Comparison of ENCODE assay signal across 8 cellular contexts in genomic region chr9:133375116-133375723, GRCh38. TPM values are rescaled to one million over a fixed set of nuclear protein-coding genes. Genes with fewer than 3 reads are reported as not detected.
DNase-seq lines count a peak whose midpoint lies in the region; ATAC-seq and TF ChIP-seq lines count a peak whose summit lies in the region.

No MANE protein-coding gene starts in this region.

- no peak overlapping the region for H2AFZ ChIP-seq in neuron (ENCODE audit: low read depth, low read length)

- peak overlapping the region; percentile 92 for H3K4me3 Mint-ChIP-seq in CD8-positive, alpha-beta T cell
- peak overlapping the region; percentile 89 for H3K4me3 Mint-ChIP-seq in T-helper 2 cell treated with Interferon-gamma antibody and Interleukin-4, amounts not matched to agents 5 μg/mL and 100 μg/mL, for 36 hours

- no peak for TF ChIP-seq CTCF in CD8-positive, alpha-beta T cell (IDR thresholded peaks at IDR 0.05)
- TF ChIP-seq CTCF in esophagus muscularis mucosa (IDR thresholded peaks at IDR 0.05) = no peak

- no peaks in the 10 kb centered on the region for H3K9me3 ChIP-seq in CD8-positive, alpha-beta T cell (ENCODE audit: low read length)
- H3K9me3 ChIP-seq in esophagus muscularis mucosa (no peaks in the 10 kb centered on the region), neuron (ENCODE audit: low read length) (no peaks in the 10 kb centered on the region)

- H3K36me3 ChIP-seq in CD8-positive, alpha-beta T cell (ENCODE audit: insufficient read depth, low read length) = no peaks in the 10 kb centered on the region
- H3K36me3 ChIP-seq in esophagus muscularis mucosa (peaks cover 0 to 24% (median 15%) of the 10 kb centered on the region in 4 donors), neuron (ENCODE audit: insufficient read depth, low read length) (peaks cover 16% of the 10 kb centered on the region)

- no peaks in the 10 kb centered on the region for H3K9me3 Mint-ChIP-seq in CD8-positive, alpha-beta T cell
- no peaks in the 10 kb centered on the region for H3K9me3 Mint-ChIP-seq in T-helper 2 cell treated with Interferon-gamma antibody and Interleukin-4, amounts not matched to agents 5 μg/mL and 100 μg/mL, for 36 hours

- peak overlapping the region; percentile 78 for H3K27ac ChIP-seq in CD8-positive, alpha-beta T cell (ENCODE audit: low read depth, low read length)
- peak overlapping the region; percentile 92 to 97 (median 96) for H3K27ac ChIP-seq in esophagus muscularis mucosa (replicated peaks in 1 of 4)

- peak overlapping the region; percentile 95 for H3K27ac Mint-ChIP-seq in CD8-positive, alpha-beta T cell
- peak overlapping the region; percentile 98 for H3K27ac Mint-ChIP-seq in T-helper 2 cell treated with Interferon-gamma antibody and Interleukin-4, amounts not matched to agents 5 μg/mL and 100 μg/mL, for 36 hours

- CTCF ChIA-PET in CD8-positive, alpha-beta T cell (lab: Charles Lee) = no interaction called here

- H3K27me3 Mint-ChIP-seq in CD8-positive, alpha-beta T cell (ENCODE audit: low read depth) = no peaks in the 10 kb centered on the region
- H3K27me3 Mint-ChIP-seq in T-helper 2 cell treated with Interferon-gamma antibody and Interleukin-4, amounts not matched to agents 5 μg/mL and 100 μg/mL, for 36 hours (ENCODE audit: low read depth) = peaks cover 5% of the 10 kb centered on the region

- TF ChIP-seq EP300 in esophagus muscularis mucosa (IDR thresholded peaks at IDR 0.05) = no peak

- peaks cover 48% of the 10 kb centered on the region for H3K4me1 ChIP-seq in CD8-positive, alpha-beta T cell (ENCODE audit: insufficient read depth, low read length)
- peaks cover 46 to 58% (median 57%) of the 10 kb centered on the region in 4 donors for H3K4me1 ChIP-seq in esophagus muscularis mucosa
- peaks cover 8% of the 10 kb centered on the region for H3K4me1 ChIP-seq in neuron (ENCODE audit: insufficient read depth, low read length)

- H3K4me3 ChIP-seq in CD8-positive, alpha-beta T cell (ENCODE audit: low read depth, low read length) = peak overlapping the region; percentile 67
- H3K4me3 ChIP-seq in esophagus muscularis mucosa = peak overlapping the region; percentile 81 to 98 (median 93)
- H3K4me3 ChIP-seq in neuron (ENCODE audit: low read length) = peak overlapping the region; percentile 58

- intact Hi-C loops in CD8-positive, alpha-beta T cell (cut with DNase I, micrococcal nuclease) = loop anchor here in 1 of 2 experiments (5.0 kb wide), 2 partner anchors 42 to 498 kb away; partner anchors contain the start of genes AK8, REXO4 and SPACA9
- intact Hi-C loops in esophagus muscularis mucosa (cut with DNase I) = no loop called here

- no peaks in the 10 kb centered on the region for H3K27me3 ChIP-seq in CD8-positive, alpha-beta T cell (ENCODE audit: insufficient read depth, low read length)
- H3K27me3 ChIP-seq in esophagus muscularis mucosa (no peaks in the 10 kb centered on the region), neuron (ENCODE audit: insufficient read depth, low read length) (no peaks in the 10 kb centered on the region)

- POLR2A ChIA-PET in CD8-positive, alpha-beta T cell (lab: Charles Lee) = interaction anchor here (0.7 to 2.7 kb wide), 4 partner anchors 11 to 345 kb away, joined by 3 to 17 read pairs (median 4); partner anchors contain the start of genes GTF3C5, MED22 and RPL7A

- ATAC-seq in CD8-positive, alpha-beta T cell = no peak
- peak; percentile 7 for ATAC-seq in HG03460 (IDR thresholded peaks at IDR 0.05; ENCODE audit: unreplicated experiment)

- WGBS in esophagus muscularis mucosa = 2% methylated on average over 3 of the region's 39 CpGs

- H3K4me1 Mint-ChIP-seq in CD8-positive, alpha-beta T cell (ENCODE audit: low read depth) = peaks cover 47% of the 10 kb centered on the region
- H3K4me1 Mint-ChIP-seq in T-helper 2 cell treated with Interferon-gamma antibody and Interleukin-4, amounts not matched to agents 5 μg/mL and 100 μg/mL, for 36 hours (ENCODE audit: low read depth) = peaks cover 37% of the 10 kb centered on the region

- peak in 2 of 7 experiments; percentile 18 to 56 for DNase-seq in CD8-positive, alpha-beta T cell
- DNase-seq in GM19238 (ENCODE audit: insufficient read length, low spot score) (peak; percentile 60), esophagus muscularis mucosa (ENCODE audit: extremely low spot score) (no peak), NCI-H2081 treated with DMSO at 0.1 percent for 48 hours (lab: John Stamatoyannopoulos, UW) (no peak), GDM1 (lab: John Stamatoyannopoulos, UW) (no peak)
- no peak for DNase-seq in T-helper 2 cell treated with Interferon-gamma antibody and Interleukin-4, amounts not matched to agents 5 μg/mL and 100 μg/mL, for 36 hours (ENCODE audit: low spot score)

- H3K36me3 Mint-ChIP-seq in CD8-positive, alpha-beta T cell = peaks cover 25% of the 10 kb centered on the region
- peaks cover 38% of the 10 kb centered on the region for H3K36me3 Mint-ChIP-seq in T-helper 2 cell treated with Interferon-gamma antibody and Interleukin-4, amounts not matched to agents 5 μg/mL and 100 μg/mL, for 36 hours (ENCODE audit: low read depth)

- TF ChIP-seq POLR2A in esophagus muscularis mucosa (IDR thresholded peaks at IDR 0.05; ENCODE audit: low read depth) = no peak

RNA-seq across cellular contexts. Expression of gene SURF4, which starts 0.6 kb away (rescaled TPM):
- 100 to 1,000 TPM; 228 TPM for total RNA-seq in CD8-positive, alpha-beta T cell
- total RNA-seq in esophagus muscularis mucosa = 100 to 1,000 TPM in 3 of 4 donors, 10 to 100 TPM in 1; 83.9 to 139 (median 127) TPM

RNA-seq across cellular contexts. Expression of gene STKLD1, which starts 0.9 kb away (rescaled TPM):
- total RNA-seq in CD8-positive, alpha-beta T cell = 1 to 10 TPM in 1 of 2 experiments, under 1 TPM in 1; 0.92 to 1.8 TPM
- total RNA-seq in esophagus muscularis mucosa = 1 to 10 TPM in 2 of 4 donors, under 1 TPM in 1, not detected in 1; 0.26 to 2.1 (median 1.0) TPM

RNA-seq across cellular contexts. Expression of gene SURF2, which starts 18.9 kb away (rescaled TPM):
- total RNA-seq in CD8-positive, alpha-beta T cell = 10 to 100 TPM; 18.6 to 21.9 TPM
- 10 to 100 TPM; 16.1 to 36.4 (median 28.7) TPM for total RNA-seq in esophagus muscularis mucosa

RNA-seq across cellular contexts. Expression of gene SURF1, which starts 18.9 kb away (rescaled TPM):
- 10 to 100 TPM; 34.3 to 36.8 TPM for total RNA-seq in CD8-positive, alpha-beta T cell
- total RNA-seq in esophagus muscularis mucosa = 10 to 100 TPM; 50.4 to 86.4 (median 69.2) TPM

RNA-seq across cellular contexts. Expression of gene RPL7A, which starts 27.2 kb away (rescaled TPM):
- 1,000 to 10,000 TPM; 2,612 to 2,623 TPM for total RNA-seq in CD8-positive, alpha-beta T cell
- 1,000 to 10,000 TPM; 1,466 to 2,142 (median 1,771) TPM for total RNA-seq in esophagus muscularis mucosa
